9 cellular contexts compared by ENCODE assay signal in the genomic region with DNA sequence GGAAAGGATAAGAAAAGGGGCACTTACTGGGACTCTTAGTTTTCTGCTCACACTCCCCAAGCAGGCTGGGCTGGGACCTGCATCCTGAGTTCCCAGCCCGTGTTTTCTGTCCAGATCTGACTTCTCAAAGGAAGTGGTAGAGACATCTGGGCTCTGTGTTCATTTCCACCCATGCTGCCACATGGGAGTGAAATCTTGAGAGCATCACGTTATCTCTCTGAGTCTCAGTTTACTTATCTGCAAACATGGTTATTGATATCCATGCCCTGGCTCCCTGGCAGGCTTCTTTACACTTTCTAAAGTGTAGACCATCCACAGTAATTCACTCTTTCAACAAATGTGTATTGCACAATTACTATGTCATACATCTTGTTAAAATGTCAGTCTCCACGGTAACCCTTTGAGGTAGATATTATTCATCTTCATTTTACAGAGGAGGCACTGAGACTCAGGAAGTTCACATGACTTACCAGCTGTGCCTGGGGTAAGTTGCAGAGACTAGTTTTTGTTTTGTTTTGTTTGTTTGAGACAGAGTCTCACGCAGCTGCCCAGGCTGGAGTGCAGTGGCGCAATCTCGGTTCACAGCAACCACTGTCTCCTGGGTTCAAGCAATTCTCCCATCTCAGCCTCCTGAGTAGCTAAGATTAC. TPM values are rescaled to one million over a fixed set of nuclear protein-coding genes. Genes with fewer than 3 reads are reported as not detected.
DNase-seq lines count a peak whose midpoint lies in the region; ATAC-seq and TF ChIP-seq lines count a peak whose summit lies in the region.
"Had no signal": no experiment of that assay in that cellular context is flagged by ENCODE, and none has a peak within 500 bp of the region (broad histone marks: within the 10 kb centered on the region; RNA-seq: fewer than 3 reads in every experiment).

No MANE protein-coding gene starts in this region.

- H3K4me1 ChIP-seq in adipocyte (ENCODE audit: control insufficient read depth, insufficient read depth, low read length) = peaks cover 16% of the 10 kb centered on the region

- H3K27me3 ChIP-seq in adipocyte (replicated peaks; ENCODE audit: control insufficient read depth, insufficient read depth, low read length) = no peaks in the 10 kb centered on the region
- no peaks in the 10 kb centered on the region for H3K27me3 ChIP-seq in WERI-Rb-1 (ENCODE audit: insufficient read depth, low read depth, severe bottlenecking)

- H3K9me3 Mint-ChIP-seq in natural killer cell treated with Interleukin-12 subunit alpha and Interleukin-12 subunit beta and Interleukin-15 and Interleukin-18, amount 100 ng/mL, for 72 hours = no peaks in the 10 kb centered on the region

- no peak overlapping the region for H3K9ac ChIP-seq in adipocyte (ENCODE audit: low read length)

- ATAC-seq in GM19463 (IDR thresholded peaks at IDR 0.05; ENCODE audit: unreplicated experiment) = peak; percentile 36
- peak; percentile 77 to 87 for ATAC-seq in natural killer cell treated with Interleukin-12 subunit alpha and Interleukin-12 subunit beta and Interleukin-15 and Interleukin-18, amount 100 ng/mL, for 72 hours
- no peak for ATAC-seq in GM19324 (IDR thresholded peaks at IDR 0.05; ENCODE audit: low FRiP score, unreplicated experiment)
- ATAC-seq: HCT116 had no signal

- DNase-seq in AG09309 (ENCODE audit: low read depth) (peak; percentile 92), NOMO-1 (lab: John Stamatoyannopoulos, UW; ENCODE audit: unreplicated experiment in 2 of 2) (peak; percentile 65 to 96), adipocyte (ENCODE audit: low read depth) (peak; percentile 58), NCI-H187 (lab: John Stamatoyannopoulos, UW) (no peak), WERI-Rb-1 (no peak)
- DNase-seq in natural killer cell treated with Interleukin-12 subunit alpha and Interleukin-12 subunit beta and Interleukin-15 and Interleukin-18, amount 100 ng/mL, for 72 hours (ENCODE audit: low spot score) = peak; percentile 84

- peak overlapping the region; percentile 85 for H3K4me3 Mint-ChIP-seq in natural killer cell treated with Interleukin-12 subunit alpha and Interleukin-12 subunit beta and Interleukin-15 and Interleukin-18, amount 100 ng/mL, for 72 hours

- H3K4me3 ChIP-seq in AG09309 (ENCODE audit: control insufficient read depth, low read depth, low read length) (no peak overlapping the region), adipocyte (ENCODE audit: low read length) (no peak overlapping the region), WERI-Rb-1 (ENCODE audit: low read depth, low read length) (no peak overlapping the region)

- H3K36me3 ChIP-seq in adipocyte (ENCODE audit: control insufficient read depth, insufficient read depth, low read length, severe bottlenecking) (no peaks in the 10 kb centered on the region), WERI-Rb-1 (peaks cover under 1% of the 10 kb centered on the region; the same call in 1 of the 2 replicates)

- TF ChIP-seq CTCF in AG09309 (IDR thresholded peaks at IDR 0.05; ENCODE audit: control insufficient read depth, insufficient read depth, low read depth, low read length, missing control alignments) (no peak), WERI-Rb-1 (IDR thresholded peaks at IDR 0.05; ENCODE audit: low read depth, low read length) (no peak)

- H3K9me3 ChIP-seq in adipocyte (ENCODE audit: control insufficient read depth, low read length) (no peaks in the 10 kb centered on the region), WERI-Rb-1 (ENCODE audit: severe bottlenecking) (no peaks in the 10 kb centered on the region)

- H3K36me3 Mint-ChIP-seq in natural killer cell treated with Interleukin-12 subunit alpha and Interleukin-12 subunit beta and Interleukin-15 and Interleukin-18, amount 100 ng/mL, for 72 hours = no peaks in the 10 kb centered on the region

- H3K27me3 Mint-ChIP-seq in natural killer cell treated with Interleukin-12 subunit alpha and Interleukin-12 subunit beta and Interleukin-15 and Interleukin-18, amount 100 ng/mL, for 72 hours = no peaks in the 10 kb centered on the region

- H3K27ac ChIP-seq in WERI-Rb-1 = no peak overlapping the region

- peaks cover 31 to 38% of the 10 kb centered on the region in 2 donors for H3K4me1 Mint-ChIP-seq in natural killer cell treated with Interleukin-12 subunit alpha and Interleukin-12 subunit beta and Interleukin-15 and Interleukin-18, amount 100 ng/mL, for 72 hours (ENCODE audit: low read depth in 2 of 2)

- peak overlapping the region; percentile 97 to 99 for H3K27ac Mint-ChIP-seq in natural killer cell treated with Interleukin-12 subunit alpha and Interleukin-12 subunit beta and Interleukin-15 and Interleukin-18, amount 100 ng/mL, for 72 hours

RNA-seq across cellular contexts. Expression of a gene that starts 3.4 kb away (rescaled TPM):
- total RNA-seq in natural killer cell treated with Interleukin-12 subunit alpha and Interleukin-12 subunit beta and Interleukin-15 and Interleukin-18, amount 100 ng/mL, for 72 hours = 1 to 10 TPM; 8.3 to 8.9 TPM

RNA-seq across cellular contexts. Expression of a gene that starts 9.9 kb away (rescaled TPM):
- total RNA-seq in natural killer cell treated with Interleukin-12 subunit alpha and Interleukin-12 subunit beta and Interleukin-15 and Interleukin-18, amount 100 ng/mL, for 72 hours = 10 to 100 TPM; 14.9 to 22.9 TPM

RNA-seq across cellular contexts. Expression of a gene that starts 17.4 kb away (rescaled TPM):
- 10 to 100 TPM; 13.3 to 20.0 TPM for total RNA-seq in natural killer cell treated with Interleukin-12 subunit alpha and Interleukin-12 subunit beta and Interleukin-15 and Interleukin-18, amount 100 ng/mL, for 72 hours

RNA-seq across cellular contexts. Expression of a gene that starts 33.5 kb away (rescaled TPM):
- 10 to 100 TPM in 1 of 2 donors, 1 to 10 TPM in 1; 8.7 to 10.3 TPM for total RNA-seq in natural killer cell treated with Interleukin-12 subunit alpha and Interleukin-12 subunit beta and Interleukin-15 and Interleukin-18, amount 100 ng/mL, for 72 hours

RNA-seq across cellular contexts. Expression of a gene that starts 41.7 kb away (rescaled TPM):
- 10 to 100 TPM; 10.4 to 11.8 TPM for total RNA-seq in natural killer cell treated with Interleukin-12 subunit alpha and Interleukin-12 subunit beta and Interleukin-15 and Interleukin-18, amount 100 ng/mL, for 72 hours

Comparison
In these comparisons a context has a peak if more than half of its experiments do, and no peak if none do; other contexts are left out.
1. DNase-seq: peak in AG09309 (single experiment), NOMO-1 (2 of 2), adipocyte (single experiment) and natural killer cell treated with Interleukin-12 subunit alpha and Interleukin-12 subunit beta and Interleukin-15 and Interleukin-18, amount 100 ng/mL, for 72 hours (single experiment); none in NCI-H187 (0 of 2) and WERI-Rb-1 (single experiment).